17 cellular contexts compared by ENCODE assay signal in the genomic region with DNA sequence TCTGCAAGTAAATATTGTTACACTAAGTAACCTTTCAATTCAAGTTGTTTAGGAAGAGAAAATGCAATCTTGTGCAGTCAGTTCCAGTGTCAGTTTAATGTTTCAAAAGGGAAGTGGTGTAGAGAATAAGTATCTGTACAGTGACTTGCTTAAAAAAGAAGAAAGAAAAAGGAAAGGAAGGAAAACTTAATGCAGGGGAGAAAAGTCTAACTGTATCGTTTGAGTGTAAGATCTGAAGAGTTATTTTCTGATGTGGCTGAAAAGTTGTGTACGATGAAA. TPM values are rescaled to one million over a fixed set of nuclear protein-coding genes. Genes with fewer than 3 reads are reported as not detected.
DNase-seq lines count a peak whose midpoint lies in the region; ATAC-seq and TF ChIP-seq lines count a peak whose summit lies in the region.
"Had no signal": no experiment of that assay in that cellular context is flagged by ENCODE, and none has a peak within 500 bp of the region (broad histone marks: within the 10 kb centered on the region; RNA-seq: fewer than 3 reads in every experiment).

No MANE protein-coding gene starts in this region.

- H3K9me3 ChIP-seq in MM.1S (replicated peaks; ENCODE audit: insufficient read depth, low read length): no peaks in the 10 kb centered on the region
- H3K9me3 ChIP-seq in SK-N-MC (ENCODE audit: low read depth, low read length): no peaks in the 10 kb centered on the region
- no peaks in the 10 kb centered on the region for H3K9me3 ChIP-seq in gastroesophageal sphincter
- no peaks in the 10 kb centered on the region for H3K9me3 ChIP-seq in WERI-Rb-1 (ENCODE audit: severe bottlenecking)
- H3K9me3 ChIP-seq in A673 (ENCODE audit: low read depth, low read length, poor library complexity, severe bottlenecking): no peaks in the 10 kb centered on the region
- H3K9me3 ChIP-seq: BLaER1 treated with 17β-estradiol and CSF1 and Interleukin-3, amounts not matched to agents 10 nM and 100 nM; SK-N-SH had no signal

- H2AFZ ChIP-seq in MM.1S (ENCODE audit: low read length): no peak overlapping the region

- TF ChIP-seq CTCF in MM.1S (IDR thresholded peaks at IDR 0.05; ENCODE audit: low read length) (no peak), gastroesophageal sphincter (IDR thresholded peaks at IDR 0.05) (no peak), WERI-Rb-1 (IDR thresholded peaks at IDR 0.05; ENCODE audit: low read depth, low read length) (no peak), A673 (conservative IDR thresholded peaks at IDR 0.05; ENCODE audit: low read depth, low read length) (no peak)

- intact Hi-C loops in A673 (cut with micrococcal nuclease; ENCODE audit: unreplicated experiment): loop anchor here (10.0 kb wide), 2 partner anchors 242 to 1432 kb away; no protein-coding TSS in a partner anchor

- H3F3A ChIP-seq in MM.1S (ENCODE audit: insufficient read depth, low read length): 0 out of 2 replicates have a peak, but pooled peaks cover 4% of the 10 kb centered on the region

- ATAC-seq in gastroesophageal sphincter: no peak
- ATAC-seq: K562 had no signal

- no peaks in the 10 kb centered on the region for H3K79me2 ChIP-seq in MM.1S (ENCODE audit: low read length)

- 44 to 54% methylated on average over 2 of the region's 2 CpGs for WGBS in gastroesophageal sphincter (ENCODE audit: low coverage in 1 of 2), 2 donors

- no TSS peak for BruUV-seq in A673 (replicated peaks; lab: Mats Ljungman, UMichigan)

- no peak for TF ChIP-seq EP300 in gastroesophageal sphincter (IDR thresholded peaks at IDR 0.05)

- 0 out of 2 replicates have a peak overlapping the region, but pooled peaks have one; percentile 1 for H3K27ac ChIP-seq in MM.1S (ENCODE audit: low read length)
- peak overlapping the region; percentile 58 for H3K27ac ChIP-seq in SK-N-MC
- peak overlapping the region in 3 of 4 donors; percentile 27 to 79 (median 44) for H3K27ac ChIP-seq in gastroesophageal sphincter
- H3K27ac ChIP-seq in WERI-Rb-1: no peak overlapping the region
- H3K27ac ChIP-seq in A673 (ENCODE audit: low read depth, low read length, poor library complexity, severe bottlenecking): no peak overlapping the region
- H3K27ac ChIP-seq: BLaER1 treated with 17β-estradiol and CSF1 and Interleukin-3, amounts not matched to agents 10 nM and 100 nM had no signal

- H3K36me3 ChIP-seq in MM.1S (replicated peaks; ENCODE audit: insufficient read depth, low read length) (no peaks in the 10 kb centered on the region), SK-N-MC (ENCODE audit: insufficient read depth, low read length) (no peaks in the 10 kb centered on the region), gastroesophageal sphincter (no peaks in the 10 kb centered on the region), WERI-Rb-1 (peaks cover 7% of the 10 kb centered on the region), A673 (ENCODE audit: insufficient read depth, low read length, poor library complexity, severe bottlenecking) (no peaks in the 10 kb centered on the region)
- H3K36me3 ChIP-seq: BLaER1 treated with 17β-estradiol and CSF1 and Interleukin-3, amounts not matched to agents 10 nM and 100 nM had no signal

- no peak overlapping the region for H3K9ac ChIP-seq in MM.1S (ENCODE audit: low read length)
- no peak overlapping the region for H3K9ac ChIP-seq in SK-N-MC (ENCODE audit: insufficient read length)
- H3K9ac ChIP-seq: SK-N-SH had no signal

- in situ Hi-C loops in Caki2 (cut with HindIII; ENCODE audit: low pct_unique_long_range_greater_than_20kb, low sequenced_read_pairs): no loop called here

- no peaks in the 10 kb centered on the region for H4K20me1 ChIP-seq in MM.1S (ENCODE audit: insufficient read depth, low read length)
- H4K20me1 ChIP-seq: BLaER1 treated with 17β-estradiol and CSF1 and Interleukin-3, amounts not matched to agents 10 nM and 100 nM had no signal

- H3K27me3 ChIP-seq in MM.1S (replicated peaks; ENCODE audit: insufficient read depth, low read length) (no peaks in the 10 kb centered on the region), gastroesophageal sphincter (no peaks in the 10 kb centered on the region), WERI-Rb-1 (ENCODE audit: insufficient read depth, low read depth, severe bottlenecking) (no peaks in the 10 kb centered on the region), A673 (replicated peaks; ENCODE audit: insufficient read depth, low read depth, low read length, poor library complexity) (peaks cover 27% of the 10 kb centered on the region)
- H3K27me3 ChIP-seq: BLaER1 treated with 17β-estradiol and CSF1 and Interleukin-3, amounts not matched to agents 10 nM and 100 nM had no signal

- CTCF ChIA-PET in A673 (lab: Charles Lee): no interaction called here

- POLR2A ChIA-PET in A673 (lab: Charles Lee; ENCODE audit: low non-redundant PET): no interaction called here

- H3K4me3 ChIP-seq in MM.1S (ENCODE audit: low read length) (no peak overlapping the region), SK-N-MC (peak overlapping the region; percentile 9; the same call in 1 of the 2 replicates), gastroesophageal sphincter (no peak overlapping the region), WERI-Rb-1 (ENCODE audit: low read depth, low read length) (no peak overlapping the region), A673 (ENCODE audit: low read depth, low read length, poor library complexity, severe bottlenecking) (no peak overlapping the region)
- H3K4me3 ChIP-seq: BLaER1 treated with 17β-estradiol and CSF1 and Interleukin-3, amounts not matched to agents 10 nM and 100 nM; K562 had no signal

- H3K9me2 ChIP-seq in MM.1S (replicated peaks; ENCODE audit: insufficient read depth, low read length): no peaks in the 10 kb centered on the region
- H3K9me2 ChIP-seq: SK-N-SH had no signal

- no peak for TF ChIP-seq POLR2A in gastroesophageal sphincter (IDR thresholded peaks at IDR 0.05)

- H3K4me1 ChIP-seq in MM.1S (ENCODE audit: low read length) (peaks cover 11% of the 10 kb centered on the region), gastroesophageal sphincter (peaks cover 5 to 77% (median 5%) of the 10 kb centered on the region in 3 donors), A673 (ENCODE audit: insufficient read depth, low read length, poor library complexity, severe bottlenecking) (no peaks in the 10 kb centered on the region)
- H3K4me1 ChIP-seq: BLaER1 treated with 17β-estradiol and CSF1 and Interleukin-3, amounts not matched to agents 10 nM and 100 nM had no signal

- peak; percentile 2 for DNase-seq in Caki2 (ENCODE audit: low read depth)
- peak; percentile 34 for DNase-seq in MM.1S
- DNase-seq in SK-N-MC (ENCODE audit: low read depth, low spot score): no peak
- no peak for DNase-seq in NCI-H2107 (lab: John Stamatoyannopoulos, UW)
- no peak for DNase-seq in WERI-Rb-1
- DNase-seq in iPS-NIHi11 (ENCODE audit: low spot score): no peak
- no peak for DNase-seq in A673 (ENCODE audit: low spot score)
- DNase-seq: CD8-positive, alpha-beta memory T cell; DND-41; GOT3; NCI-H1105; NCI-H1694 treated with DMSO at 0.1 percent for 48 hours; NCI-H226; SK-N-SH had no signal

- H3K4me2 ChIP-seq in MM.1S (ENCODE audit: low read depth, low read length): peak overlapping the region; percentile 23
- H3K4me2 ChIP-seq: BLaER1 treated with 17β-estradiol and CSF1 and Interleukin-3, amounts not matched to agents 10 nM and 100 nM; SK-N-SH had no signal

RNA-seq across cellular contexts. Expression of a gene that starts 8.5 kb away (rescaled TPM):
- 2.4 and 4.2 TPM in 2 replicates for total RNA-seq in Caki2 (2014; rRNA removed; shearing (Covaris generic); ENCODE audit: low replicate concordance)
- total RNA-seq in gastroesophageal sphincter (10 to 100 TPM; 42.3 to 83.7 (median 50.7) TPM), A673 (2021) (not detected in 2 replicates)
- total RNA-seq: CD8-positive, alpha-beta memory T cell; K562 had no signal

Comparison
In these comparisons a context has a peak if more than half of its experiments do, and no peak if none do; other contexts are left out.
1. DNase-seq: peak in Caki2 (single experiment) and MM.1S (single experiment); none in SK-N-MC (single experiment), NCI-H2107 (single experiment), WERI-Rb-1 (single experiment), iPS-NIHi11 (single experiment) and A673 (single experiment).
2. H3K27ac ChIP-seq: peak in MM.1S (single experiment), SK-N-MC (single experiment) and gastroesophageal sphincter (3 of 4); none in WERI-Rb-1 (single experiment) and A673 (single experiment).